ENCODE assay signal across 10 cellular contexts in the genomic region with DNA sequence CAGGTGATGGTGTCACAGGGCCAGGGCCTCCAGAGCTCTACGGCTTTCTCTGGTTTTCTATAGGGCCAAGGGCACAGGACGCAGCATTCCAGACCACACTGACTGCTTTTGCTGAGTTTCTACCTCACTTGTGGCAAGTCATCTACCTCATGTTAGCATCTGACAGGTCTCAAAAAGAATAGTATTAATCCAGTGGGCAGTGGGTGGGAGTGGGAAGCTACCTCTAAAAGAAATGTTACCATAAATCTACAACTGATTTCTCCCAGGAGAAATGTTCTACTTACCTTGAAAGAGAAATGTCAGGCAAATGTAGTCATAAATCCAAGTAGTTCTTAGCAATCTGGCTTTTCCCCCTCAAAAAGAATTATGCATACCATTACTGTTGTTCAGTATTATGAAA. TPM values are rescaled to one million over a fixed set of nuclear protein-coding genes. Genes with fewer than 3 reads are reported as not detected.
"Had no signal": no experiment of that assay in that cellular context is flagged by ENCODE, and none has a peak within 500 bp of the region (broad histone marks: within the 10 kb centered on the region; RNA-seq: fewer than 3 reads in every experiment).

No MANE protein-coding gene starts in this region.

- FAIRE-seq: H1, H54, HTR-8/SVneo, K562 had no signal

- H3K4me3 ChIP-seq: GM23248, K562 had no signal

- H3K4me3 Mint-ChIP-seq: H9 had no signal

- ATAC-seq: K562 had no signal

- H3K9ac ChIP-seq: GM23248 had no signal

- H2AFZ ChIP-seq: GM23248 had no signal

- DNase-seq: GM23248, H9, HCEC 1CT, IMR-90, KG1 had no signal

- H3K9me3 Mint-ChIP-seq: H9 had no signal

- H3K27ac ChIP-seq: GM23248 had no signal

RNA-seq across cellular contexts. Expression of gene CCR4, which starts 55.7 kb away (rescaled TPM):
- total RNA-seq: GM23248, HT-29, IMR-90 had no signal
- polyA plus RNA-seq: GM23248, IMR-90 had no signal
